Comparison of ENCODE assay signal across 16 cellular contexts in the genomic region with DNA sequence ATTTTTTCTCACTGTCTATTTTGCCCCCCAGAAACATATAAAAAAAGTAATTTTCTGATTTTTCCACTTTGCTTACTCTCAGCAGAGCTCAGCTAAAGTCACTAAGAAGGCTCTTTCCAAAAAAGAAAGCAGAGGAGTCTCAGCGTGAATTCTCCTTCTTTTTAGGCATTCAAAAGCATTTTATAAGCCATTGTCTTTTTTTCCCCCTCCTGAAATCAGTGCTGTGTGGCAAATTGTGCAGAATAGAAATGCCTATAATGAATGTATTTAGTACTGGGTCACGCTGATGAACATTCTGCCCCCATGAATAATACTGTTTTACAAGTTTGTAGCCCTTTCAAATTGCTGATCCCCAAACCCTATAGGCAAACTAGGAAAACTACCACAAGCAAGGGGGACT. TPM values are rescaled to one million over a fixed set of nuclear protein-coding genes. Genes with fewer than 3 reads are reported as not detected.
DNase-seq lines count a peak whose midpoint lies in the region; ATAC-seq and TF ChIP-seq lines count a peak whose summit lies in the region.
"Had no signal": no experiment of that assay in that cellular context is flagged by ENCODE, and none has a peak within 500 bp of the region (broad histone marks: within the 10 kb centered on the region; RNA-seq: fewer than 3 reads in every experiment).

No MANE protein-coding gene starts in this region.

- no peak for DNase-seq in colonic mucosa
- DNase-seq in thoracic aorta (ENCODE audit: low spot score) = no peak
- DNase-seq in activated gamma-delta T cell treated with Interleukin-2 at 50 U/mL for 16 hours = no peak
- no peak for DNase-seq in activated CD4-positive, alpha-beta T cell treated with anti-CD3 and anti-CD28 coated beads for 1 hour
- DNase-seq in NCI-H1105 treated with DMSO at 0.1 percent for 48 hours (lab: John Stamatoyannopoulos, UW) = no peak
- DNase-seq: activated naive CD8-positive, alpha-beta T cell treated with anti-CD3 and anti-CD28 coated beads, Interleukin-2, amount 50 U/mL, for 24 hours; Caco-2; head of caudate nucleus; NCI-H2029 treated with DMSO at 0.1 percent for 48 hours; NCI-H774; stimulated activated naive CD8-positive, alpha-beta T cell treated with anti-CD3 and anti-CD28 coated beads, Interleukin-15, amount 100 ng/mL, for 72 hours had no signal

- intact Hi-C loops in colonic mucosa (cut with DNase I) = loop anchor here (10.0 kb wide), 1 partner anchor 171 kb away; no protein-coding TSS in a partner anchor

- H3K9ac ChIP-seq in HUES48 (ENCODE audit: low read depth, low read length) = no peak overlapping the region; the same call in 1 of the 2 replicates
- H3K9ac ChIP-seq in colonic mucosa (ENCODE audit: low read depth in 2 of 2, low read length in 2 of 2) = no peak overlapping the region

- H3K4me1 ChIP-seq in HUES48 (ENCODE audit: control insufficient read depth, insufficient read depth, low read length) (peaks cover 69% of the 10 kb centered on the region), colonic mucosa (no peaks in the 10 kb centered on the region), muscle layer of duodenum (ENCODE audit: control insufficient read depth in 1 of 2, insufficient read depth in 2 of 2, low read length in 2 of 2) (peaks cover 0 to 11% of the 10 kb centered on the region in 2 donors), thoracic aorta (ENCODE audit: control insufficient read depth in 1 of 2, low read depth in 2 of 2) (peaks cover 0 to 23% of the 10 kb centered on the region in 2 donors)

- no peak for TF ChIP-seq CTCF in colonic mucosa (IDR thresholded peaks at IDR 0.05)
- no peak for TF ChIP-seq CTCF in thoracic aorta (IDR thresholded peaks at IDR 0.05)

- H3K9me3 ChIP-seq in HUES48 (ENCODE audit: control insufficient read depth, insufficient read depth, low read length) (no peaks in the 10 kb centered on the region), colonic mucosa (no peaks in the 10 kb centered on the region), muscle layer of duodenum (ENCODE audit: control insufficient read depth in 1 of 2, low read length in 2 of 2) (no peaks in the 10 kb centered on the region), thoracic aorta (no peaks in the 10 kb centered on the region)
- H3K9me3 ChIP-seq: Caco-2 had no signal

- H3K27me3 ChIP-seq in HUES48 (ENCODE audit: control insufficient read depth, insufficient read depth, low read length) (no peaks in the 10 kb centered on the region), colonic mucosa (no peaks in the 10 kb centered on the region), muscle layer of duodenum (ENCODE audit: low read depth, low read length) (no peaks in the 10 kb centered on the region), thoracic aorta (replicated peaks; ENCODE audit: insufficient read depth) (no peaks in the 10 kb centered on the region)

- H3K36me3 ChIP-seq in HUES48 (ENCODE audit: control insufficient read depth, insufficient read depth, low read length) (peaks cover 25% of the 10 kb centered on the region), colonic mucosa (no peaks in the 10 kb centered on the region), muscle layer of duodenum (ENCODE audit: control insufficient read depth in 1 of 2, insufficient read depth in 2 of 2, low read length in 2 of 2) (peaks cover 0 to 13% of the 10 kb centered on the region in 2 donors), thoracic aorta (no peaks in the 10 kb centered on the region)

- H3K4me3 ChIP-seq in HUES48 (ENCODE audit: low read depth, low read length) (peak overlapping the region; percentile 96; the same call in 1 of the 2 replicates), colonic mucosa (no peak overlapping the region), muscle layer of duodenum (ENCODE audit: low read depth in 1 of 2, low read length in 2 of 2) (peak overlapping the region; percentile 8 to 92), thoracic aorta (peak overlapping the region; percentile 34)
- H3K4me3 ChIP-seq: K562 had no signal

- no peak for ATAC-seq in thoracic aorta (ENCODE audit: insufficient number of reproducible peaks, low FRiP score, low read depth)
- ATAC-seq in GM19455 (IDR thresholded peaks at IDR 0.05; ENCODE audit: unreplicated experiment) = no peak
- ATAC-seq: activated naive CD8-positive, alpha-beta T cell treated with anti-CD3 and anti-CD28 coated beads, Interleukin-2, amount 50 U/mL, for 24 hours; K562; stimulated activated naive CD8-positive, alpha-beta T cell treated with anti-CD3 and anti-CD28 coated beads, Interleukin-15, amount 100 ng/mL, for 72 hours had no signal

- H3K27ac ChIP-seq in HUES48 (ENCODE audit: low read depth, low read length) (peak overlapping the region; percentile 60), colonic mucosa (peak overlapping the region; percentile 51), muscle layer of duodenum (ENCODE audit: low read length) (peak overlapping the region; percentile 94), thoracic aorta (peak overlapping the region in 1 of 2 donors; percentile 88)
- H3K27ac ChIP-seq: VCaP had no signal

RNA-seq across cellular contexts. Expression of a gene that starts 1.6 kb away (rescaled TPM):
- 1 to 10 TPM; 6.3 to 8.8 TPM for total RNA-seq in colonic mucosa
- 10 to 100 TPM; 22.6 to 31.0 TPM for total RNA-seq in thoracic aorta
